10 cellular contexts compared by ENCODE assay signal in the genomic region with DNA sequence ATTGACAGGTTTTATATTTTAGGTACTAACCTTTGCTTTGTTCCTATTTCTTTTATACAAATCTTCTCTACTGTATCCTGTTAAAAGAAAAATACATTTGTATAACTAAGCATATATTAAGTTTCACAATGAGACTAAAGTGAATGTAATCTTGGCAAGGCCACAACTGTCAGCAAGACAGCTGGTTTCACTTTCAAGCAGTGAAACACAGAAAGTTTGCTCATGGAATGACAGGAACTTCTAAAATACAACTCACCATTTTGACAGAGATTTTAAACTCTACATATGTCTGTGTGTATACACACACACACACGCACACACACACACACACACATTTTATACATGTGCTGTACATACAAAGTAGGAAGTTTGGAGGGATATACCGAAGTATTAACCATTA. TPM values are rescaled to one million over a fixed set of nuclear protein-coding genes. Genes with fewer than 3 reads are reported as not detected.
DNase-seq lines count a peak whose midpoint lies in the region; ATAC-seq and TF ChIP-seq lines count a peak whose summit lies in the region.
"Had no signal": no experiment of that assay in that cellular context is flagged by ENCODE, and none has a peak within 500 bp of the region (broad histone marks: within the 10 kb centered on the region; RNA-seq: fewer than 3 reads in every experiment).

No MANE protein-coding gene starts in this region.

- H3K36me3 ChIP-seq in A673 (ENCODE audit: insufficient read depth, low read length, poor library complexity, severe bottlenecking) (peaks cover 29% of the 10 kb centered on the region), aorta (ENCODE audit: control insufficient read depth in 1 of 2, insufficient read depth in 2 of 2, low read length in 1 of 2) (peaks cover 6 to 9% of the 10 kb centered on the region in 2 donors)

- H3K9me3 ChIP-seq in A673 (ENCODE audit: low read depth, low read length, poor library complexity, severe bottlenecking), result no peaks in the 10 kb centered on the region
- no peaks in the 10 kb centered on the region for H3K9me3 ChIP-seq in aorta (ENCODE audit: control insufficient read depth, low read length)

- peak; percentile 63 for ATAC-seq in GM18498 (IDR thresholded peaks at IDR 0.05; ENCODE audit: unreplicated experiment)
- ATAC-seq in HG03432 (IDR thresholded peaks at IDR 0.05; ENCODE audit: unreplicated experiment), result peak; percentile 75
- no peak for ATAC-seq in GM19328 (IDR thresholded peaks at IDR 0.05; ENCODE audit: unreplicated experiment)
- ATAC-seq in aorta (ENCODE audit: low FRiP score), result no peak
- no peak for ATAC-seq in HG03342 (IDR thresholded peaks at IDR 0.05; ENCODE audit: unreplicated experiment)
- ATAC-seq: stimulated activated memory B cell treated with anti-CD40 and anti-IgM and Interleukin-4, amounts not matched to agents 10 μg/mL and 1 μg/mL and 100 μg/mL, for 72 hours had no signal

- H3K4me1 ChIP-seq in A673 (ENCODE audit: insufficient read depth, low read length, poor library complexity, severe bottlenecking) (no peaks in the 10 kb centered on the region), aorta (ENCODE audit: control insufficient read depth in 1 of 2, insufficient read depth in 2 of 2, low read length in 2 of 2) (no peaks in the 10 kb centered on the region)

- peak; percentile 7 for DNase-seq in A673 (ENCODE audit: low spot score)
- peak; percentile 70 to 85 for DNase-seq in cardiac fibroblast (ENCODE audit: low read depth in 2 of 2)
- no peak for DNase-seq in aorta
- DNase-seq in medulla oblongata (ENCODE audit: extremely low spot score), result no peak

- H3K27ac ChIP-seq in A673 (ENCODE audit: low read depth, low read length, poor library complexity, severe bottlenecking) (no peak overlapping the region), aorta (ENCODE audit: low read depth in 1 of 2, low read length in 2 of 2) (no peak overlapping the region)
- H3K27ac ChIP-seq: epithelial cell of prostate had no signal

- 37 to 45% methylated on average over 2 of the region's 2 CpGs for WGBS in aorta, 2 donors

- CTCF ChIA-PET in A673 (lab: Charles Lee), result no interaction called here

- intact Hi-C loops in A673 (cut with micrococcal nuclease; ENCODE audit: unreplicated experiment) (no loop called here), aorta (cut with DNase I) (no loop called here)

- no peaks in the 10 kb centered on the region for H3K27me3 ChIP-seq in A673 (replicated peaks; ENCODE audit: insufficient read depth, low read depth, low read length, poor library complexity)
- no peaks in the 10 kb centered on the region for H3K27me3 ChIP-seq in aorta (ENCODE audit: control insufficient read depth in 1 of 2, insufficient read depth in 2 of 2, low read length in 1 of 2)

- POLR2A ChIA-PET in A673 (lab: Charles Lee; ENCODE audit: low non-redundant PET), result no interaction called here

- TF ChIP-seq CTCF in A673 (conservative IDR thresholded peaks at IDR 0.05; ENCODE audit: low read depth, low read length) (no peak), cardiac fibroblast (IDR thresholded peaks at IDR 0.05; ENCODE audit: low read depth, low read length) (no peak)

- no TSS peak for BruUV-seq in A673 (replicated peaks; lab: Mats Ljungman, UMichigan)

- H3K4me3 ChIP-seq in A673 (ENCODE audit: low read depth, low read length, poor library complexity, severe bottlenecking), result no peak overlapping the region
- H3K4me3 ChIP-seq in cardiac fibroblast (replicated peaks in 1 of 2; ENCODE audit: low read depth in 2 of 2, low read length in 2 of 2), result no peak overlapping the region
- H3K4me3 ChIP-seq in aorta (ENCODE audit: low read length in 2 of 2), result no peak overlapping the region

RNA-seq across cellular contexts. Expression of a gene that starts 53.3 kb away (rescaled TPM):
- 64.5 and 66.8 TPM in 2 replicates for total RNA-seq in A673 (2021)
- 10 to 100 TPM; 35.2 to 52.6 TPM for total RNA-seq in aorta
- 10 to 100 TPM; 12.4 to 13.1 TPM for polyA plus RNA-seq in aorta

Comparison
In these comparisons a context has a peak if more than half of its experiments do, and no peak if none do; other contexts are left out.
1. DNase-seq: peak in A673 (single experiment) and cardiac fibroblast (2 of 2); none in aorta (0 of 2) and medulla oblongata (single experiment).
2. ATAC-seq: peak in GM18498 (single experiment) and HG03432 (single experiment); none in GM19328 (single experiment), aorta (single experiment) and HG03342 (single experiment).